Comparison of ENCODE assay signal across 8 cellular contexts in genomic region chr11:61967177-61967923, GRCh38. TPM values are rescaled to one million over a fixed set of nuclear protein-coding genes. Genes with fewer than 3 reads are reported as not detected.
DNase-seq lines count a peak whose midpoint lies in the region; ATAC-seq and TF ChIP-seq lines count a peak whose summit lies in the region.

FTH1 (minus strand) TSS chr11:61967634; CDS start chr11:61967425, 209 bp downstream.

- CTCF ChIA-PET in activated CD4-positive, alpha-beta memory T cell treated with anti-CD3 and anti-CD28 coated beads for 36 hours (lab: Charles Lee): interaction anchor here (1.7 to 3.3 kb wide), 5 partner anchors 20 to 170 kb away, joined by 5 to 14 read pairs (median 10); no protein-coding TSS in a partner anchor

- intact Hi-C loops in activated CD4-positive, alpha-beta memory T cell treated with anti-CD3 and anti-CD28 coated beads for 36 hours (cut with micrococcal nuclease): loop anchor here (1.0 to 5.0 kb wide), 4 partner anchors 58 to 585 kb away; partner anchors contain the start of gene FADS1
- intact Hi-C loops in dorsolateral prefrontal cortex (cut with DNase I) (loop anchor here in 1 of 2 donors (1.0 to 5.0 kb wide), 2 partner anchors 17 to 150 kb away; partner anchors contain the start of genes BEST1 and FADS1), lower leg skin (cut with DNase I; ENCODE audit: low total_unique reads) (no loop called here)

- H3K27me3 ChIP-seq in BE2C (no peaks in the 10 kb centered on the region), dorsolateral prefrontal cortex (no peaks in the 10 kb centered on the region)

- H3K4me3 Mint-ChIP-seq in activated CD4-positive, alpha-beta memory T cell treated with anti-CD3 and anti-CD28 coated beads for 36 hours: peak within 1 kb of the TSS; percentile 84

- no peak for TF ChIP-seq CTCF in BE2C (IDR thresholded peaks at IDR 0.05; ENCODE audit: low read depth, low read length)
- peak in 24 of 56 donors; percentile 8 to 49 (median 21) for TF ChIP-seq CTCF in dorsolateral prefrontal cortex (IDR thresholded peaks at IDR 0.05 in 54 of 56, conservative IDR thresholded peaks at IDR 0.05 in 2 of 56; ENCODE audit: low read depth in 1 of 56, partially characterized antibody in 56 of 56)
- peak in 1 of 3 donors; percentile 30 for TF ChIP-seq CTCF in lower leg skin (IDR thresholded peaks at IDR 0.05)

- H3K27ac ChIP-seq in dorsolateral prefrontal cortex: peak within 1 kb of the TSS; percentile 92 to 100 (median 99)

- peak in 1 of 2 donors; percentile 97 for TF ChIP-seq POLR2A in lower leg skin (IDR thresholded peaks at IDR 0.05)

- ATAC-seq in GM19324 (IDR thresholded peaks at IDR 0.05; ENCODE audit: low FRiP score, unreplicated experiment) (peak; percentile 77), HG03469 (IDR thresholded peaks at IDR 0.05; ENCODE audit: unreplicated experiment) (peak; percentile 22)

- H3K9me3 Mint-ChIP-seq in activated CD4-positive, alpha-beta memory T cell treated with anti-CD3 and anti-CD28 coated beads for 36 hours: no peaks in the 10 kb centered on the region

- peaks cover 45% of the 10 kb centered on the region for H3K36me3 Mint-ChIP-seq in activated CD4-positive, alpha-beta memory T cell treated with anti-CD3 and anti-CD28 coated beads for 36 hours

- H3K4me1 Mint-ChIP-seq in activated CD4-positive, alpha-beta memory T cell treated with anti-CD3 and anti-CD28 coated beads for 36 hours (ENCODE audit: low read depth): peaks cover 68% of the 10 kb centered on the region

- peaks cover 11% of the 10 kb centered on the region for H3K4me1 ChIP-seq in BE2C

- H3K36me3 ChIP-seq in BE2C: peaks cover 25% of the 10 kb centered on the region

- peak within 1 kb of the TSS; percentile 93 for H3K27ac Mint-ChIP-seq in activated CD4-positive, alpha-beta memory T cell treated with anti-CD3 and anti-CD28 coated beads for 36 hours

- H3K27me3 Mint-ChIP-seq in activated CD4-positive, alpha-beta memory T cell treated with anti-CD3 and anti-CD28 coated beads for 36 hours: no peaks in the 10 kb centered on the region

- DNase-seq in BE2C (peak; percentile 87), NCI-H748 treated with DMSO at 0.1 percent for 48 hours (lab: John Stamatoyannopoulos, UW) (peak; percentile 63), dorsolateral prefrontal cortex (peak; percentile 86 to 96 (median 94)), lower leg skin (ENCODE audit: low spot score in 2 of 2) (peak; percentile 90 to 99)
- peak; percentile 90 for DNase-seq in activated CD4-positive, alpha-beta memory T cell treated with anti-CD3 and anti-CD28 coated beads for 36 hours
- DNase-seq in stimulated activated CD4-positive, alpha-beta T cell treated with anti-CD3 and anti-CD28 coated beads, Interleukin-4, amount 100 ng/mL, for 48 hours (ENCODE audit: low read depth in 2 of 2): peak; percentile 80

- no peaks in the 10 kb centered on the region for H3K9me3 ChIP-seq in BE2C

- H3K4me3 ChIP-seq in BE2C (ENCODE audit: low read depth, low read length) (peak within 1 kb of the TSS; percentile 91), dorsolateral prefrontal cortex (peak within 1 kb of the TSS; percentile 56 to 100 (median 96)), lower leg skin (ENCODE audit: low read depth, poor library complexity, severe bottlenecking) (peak within 1 kb of the TSS; percentile 89)

- WGBS in lower leg skin, 2 donors: 0% methylated on average over 12 to 39 of the region's 89 CpGs

- POLR2A ChIA-PET in activated CD4-positive, alpha-beta memory T cell treated with anti-CD3 and anti-CD28 coated beads for 36 hours (lab: Charles Lee): interaction anchor here (1.0 to 2.8 kb wide), 7 partner anchors 11 to 175 kb away, joined by 3 to 12 read pairs (median 6); partner anchors contain the start of genes BEST1, FEN1 and TMEM258

RNA-seq across cellular contexts. Expression of gene FTH1, which starts in this region (rescaled TPM):
- polyA plus RNA-seq in BE2C (2012; ENCODE audit: insufficient read depth, insufficient read length, low read depth): 1,702 TPM
- total RNA-seq in activated CD4-positive, alpha-beta memory T cell treated with anti-CD3 and anti-CD28 coated beads for 36 hours: 100 to 1,000 TPM; 915 to 922 TPM
- total RNA-seq in dorsolateral prefrontal cortex (1,000 to 10,000 TPM; 2,016 to 5,225 (median 3,057) TPM), lower leg skin (1,000 to 10,000 TPM in 1 of 4 donors, 100 to 1,000 TPM in 3; 583 to 1,081 (median 634) TPM)

Comparison
In these comparisons a context has a peak if more than half of its experiments do, and no peak if none do; other contexts are left out.
1. Peak in every context shown above with its lines: DNase-seq, ATAC-seq, H3K4me3 ChIP-seq and H3K27ac ChIP-seq.